In the genomic region with DNA sequence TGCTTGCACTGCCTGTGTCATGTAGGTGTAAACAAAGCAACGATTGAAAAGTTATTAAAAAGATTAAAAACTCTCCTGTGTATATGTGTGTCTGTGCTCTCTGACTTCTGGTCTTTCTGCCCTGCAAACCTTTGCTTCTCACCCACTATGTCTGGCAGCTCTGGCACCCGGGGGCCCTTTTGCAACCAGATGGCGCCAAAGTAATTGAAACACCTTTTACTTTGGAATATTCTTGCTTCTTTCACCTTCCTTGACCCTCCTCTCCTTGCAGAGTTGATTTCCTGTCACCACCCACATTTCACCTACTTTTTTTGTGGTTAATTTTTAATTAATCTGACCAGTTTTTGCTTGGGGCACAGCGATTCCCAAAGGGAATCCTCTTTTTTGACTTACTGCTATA, we compare ENCODE assay signal across 14 cellular contexts.
DNase-seq lines count a peak whose midpoint lies in the region; ATAC-seq and TF ChIP-seq lines count a peak whose summit lies in the region.
"Had no signal": no experiment of that assay in that cellular context is flagged by ENCODE, and none has a peak within 500 bp of the region (broad histone marks: within the 10 kb centered on the region; RNA-seq: fewer than 3 reads in every experiment).

No MANE protein-coding gene starts in this region.

- TF ChIP-seq POLR2A in GM18505 (IDR thresholded peaks at IDR 0.05; ENCODE audit: borderline replicate concordance, extremely low read depth, insufficient read depth, insufficient read length), result no peak

- no peaks in the 10 kb centered on the region for H3K9me3 Mint-ChIP-seq in Calu3 (ENCODE audit: low read depth, unreplicated experiment)
- H3K9me3 Mint-ChIP-seq: activated naive CD8-positive, alpha-beta T cell treated with anti-CD3 and anti-CD28 coated beads, Interleukin-2, amount 10 ng/mL, durations not matched to agents 7 days and 5 days; stimulated activated naive CD8-positive, alpha-beta T cell treated with anti-CD3 and anti-CD28 coated beads, Interleukin-15, Interleukin-2, amounts not matched to agents 100 ng/mL and 50 ng/mL, for 24 hours had no signal

- H3K4me3 ChIP-seq in astrocyte of the cerebellum (ENCODE audit: low read depth, low read length) (no peak overlapping the region), mucosa of descending colon (no peak overlapping the region)
- H3K4me3 ChIP-seq: lung, Peyer's patch, skin epidermis had no signal

- peak; percentile 55 for DNase-seq in Calu3
- DNase-seq in astrocyte of the cerebellum (ENCODE audit: low read depth), result no peak
- DNase-seq in mucosa of descending colon, result peak in 2 of 3 donors; percentile 31 to 40
- DNase-seq in cortex of kidney (lab: John Stamatoyannopoulos, UW), result no peak
- DNase-seq in NCI-H1436 treated with DMSO at 0.1 percent for 48 hours (lab: John Stamatoyannopoulos, UW), result no peak
- DNase-seq: activated CD4-positive, alpha-beta T cell treated with anti-CD3 and anti-CD28 coated beads for 36 hours; activated naive CD8-positive, alpha-beta T cell treated with anti-CD3 and anti-CD28 coated beads, Interleukin-2, amount 10 ng/mL, durations not matched to agents 7 days and 5 days; Peyer's patch had no signal

- in situ Hi-C loops in astrocyte of the cerebellum (cut with HindIII; ENCODE audit: low sequenced_read_pairs), result no loop called here

- H3K36me3 ChIP-seq in mucosa of descending colon (ENCODE audit: low read depth), result no peaks in the 10 kb centered on the region
- H3K36me3 ChIP-seq: Peyer's patch had no signal

- no peaks in the 10 kb centered on the region for H3K27me3 Mint-ChIP-seq in Calu3 (ENCODE audit: unreplicated experiment)

- peak overlapping the region; percentile 15 for H3K4me3 Mint-ChIP-seq in Calu3 (ENCODE audit: low read depth, unreplicated experiment)
- H3K4me3 Mint-ChIP-seq: activated CD4-positive, alpha-beta T cell treated with anti-CD3 and anti-CD28 coated beads for 36 hours; activated naive CD8-positive, alpha-beta T cell treated with anti-CD3 and anti-CD28 coated beads, Interleukin-2, amount 10 ng/mL, durations not matched to agents 7 days and 5 days; stimulated activated naive CD8-positive, alpha-beta T cell treated with anti-CD3 and anti-CD28 coated beads, Interleukin-15, Interleukin-2, amounts not matched to agents 100 ng/mL and 50 ng/mL, for 24 hours had no signal

- CTCF ChIA-PET in Calu3 (lab: Charles Lee), result interaction anchor here (1.2 to 2.4 kb wide), 2 partner anchors 310 to 740 kb away, joined by 5 read pairs; partner anchors contain the start of gene ENC1

- TF ChIP-seq CTCF in Calu3 (IDR thresholded peaks at IDR 0.05; ENCODE audit: unreplicated experiment) (peak; percentile 21), LNCAP (IDR thresholded peaks at IDR 0.05) (peak; percentile 40; the same call in 1 of the 2 replicates), astrocyte of the cerebellum (IDR thresholded peaks at IDR 0.05; ENCODE audit: low read depth, low read length, missing control alignments) (peak; percentile 12), mucosa of descending colon (IDR thresholded peaks at IDR 0.05) (no peak)

- H3K4me1 ChIP-seq in mucosa of descending colon (ENCODE audit: low read depth), result no peaks in the 10 kb centered on the region

- ATAC-seq in mucosa of descending colon (peak; percentile 45), GM18505 (IDR thresholded peaks at IDR 0.05; ENCODE audit: unreplicated experiment) (no peak), GM18909 (IDR thresholded peaks at IDR 0.05; ENCODE audit: poor library complexity, unreplicated experiment) (no peak)
- ATAC-seq: activated CD4-positive, alpha-beta T cell treated with anti-CD3 and anti-CD28 coated beads for 36 hours had no signal

- no TSS peak for BruUV-seq in Calu3 (replicated peaks; lab: Mats Ljungman, UMichigan)

- H3K27ac Mint-ChIP-seq in Calu3 (ENCODE audit: unreplicated experiment), result peak overlapping the region; percentile 17
- H3K27ac Mint-ChIP-seq: activated CD4-positive, alpha-beta T cell treated with anti-CD3 and anti-CD28 coated beads for 36 hours; activated naive CD8-positive, alpha-beta T cell treated with anti-CD3 and anti-CD28 coated beads, Interleukin-2, amount 10 ng/mL, durations not matched to agents 7 days and 5 days; stimulated activated naive CD8-positive, alpha-beta T cell treated with anti-CD3 and anti-CD28 coated beads, Interleukin-15, Interleukin-2, amounts not matched to agents 100 ng/mL and 50 ng/mL, for 24 hours had no signal

- no peaks in the 10 kb centered on the region for H3K9me3 ChIP-seq in mucosa of descending colon
- H3K9me3 ChIP-seq: Peyer's patch had no signal

- intact Hi-C loops in Calu3 (cut with micrococcal nuclease; ENCODE audit: unreplicated experiment), result loop anchor here (5.0 kb wide), 2 partner anchors 491 to 1016 kb away; no protein-coding TSS in a partner anchor
- intact Hi-C loops in mucosa of descending colon (cut with DNase I, micrococcal nuclease), result loop anchor here in 1 of 2 donors (5.0 kb wide), 1 partner anchor 746 kb away; no protein-coding TSS in a partner anchor

- peaks cover 74% of the 10 kb centered on the region for H3K36me3 Mint-ChIP-seq in Calu3 (ENCODE audit: insufficient read depth, unreplicated experiment)
- H3K36me3 Mint-ChIP-seq: activated naive CD8-positive, alpha-beta T cell treated with anti-CD3 and anti-CD28 coated beads, Interleukin-2, amount 10 ng/mL, durations not matched to agents 7 days and 5 days had no signal

- H3K4me1 Mint-ChIP-seq in Calu3 (ENCODE audit: low read depth, unreplicated experiment), result peaks cover 26% of the 10 kb centered on the region
- H3K4me1 Mint-ChIP-seq: activated naive CD8-positive, alpha-beta T cell treated with anti-CD3 and anti-CD28 coated beads, Interleukin-2, amount 10 ng/mL, durations not matched to agents 7 days and 5 days had no signal

Comparison
In these comparisons a context has a peak if more than half of its experiments do, and no peak if none do; other contexts are left out.
1. DNase-seq: peak in Calu3 (single experiment) and mucosa of descending colon (2 of 3); none in astrocyte of the cerebellum (single experiment), cortex of kidney (single experiment) and NCI-H1436 treated with DMSO at 0.1 percent for 48 hours (single experiment).